In genomic region chr5:100469780-100470179, GRCh38 we compare ENCODE assay signal across 15 cellular contexts.
A peak's percentile ranks its signal among the peaks of the same experiment; 100 is the strongest.
DNase-seq lines count a peak whose midpoint lies in the region; ATAC-seq, FAIRE-seq and TF ChIP-seq lines count a peak whose summit lies in the region.
"Had no signal": no experiment of that assay in that cellular context is flagged by ENCODE, and none has a peak within 500 bp of the region (broad histone marks: within the 10 kb centered on the region; RNA-seq: fewer than 3 reads in every experiment).

No MANE protein-coding gene starts in this region.

- POLR2A ChIA-PET in GM12878 (lab: Charles Lee): no interaction called here

- H3K36me3 Mint-ChIP-seq in activated naive CD4-positive, alpha-beta T cell treated with anti-CD3 and anti-CD28 coated beads for 36 hours (ENCODE audit: low read depth): no peaks in the 10 kb centered on the region

- no peaks in the 10 kb centered on the region for H3K9me3 Mint-ChIP-seq in activated naive CD4-positive, alpha-beta T cell treated with anti-CD3 and anti-CD28 coated beads for 36 hours
- H3K9me3 Mint-ChIP-seq: activated CD4-positive, alpha-beta T cell treated with anti-CD3 and anti-CD28 coated beads, Interleukin-2, amount 10 ng/mL, durations not matched to agents 7 days and 5 days had no signal

- no peak overlapping the region for H3K4me3 ChIP-seq in GM12878
- no peak overlapping the region for H3K4me3 ChIP-seq in upper lobe of left lung
- H3K4me3 ChIP-seq: MG63, transverse colon had no signal

- intact Hi-C loops in GM12878 (cut with micrococcal nuclease; ENCODE audit: unreplicated experiment): loop anchor here (5.0 kb wide), 1 partner anchor 37 kb away; no protein-coding TSS in a partner anchor
- intact Hi-C loops in activated naive CD4-positive, alpha-beta T cell treated with anti-CD3 and anti-CD28 coated beads for 36 hours (cut with micrococcal nuclease): no loop called here

- peak; percentile 38 for DNase-seq in GM12878 (ENCODE audit: low read depth, low spot score)
- DNase-seq in upper lobe of left lung: no peak
- DNase-seq in activated naive CD4-positive, alpha-beta T cell treated with anti-CD3 and anti-CD28 coated beads for 36 hours: no peak
- DNase-seq in A172 (ENCODE audit: low spot score): no peak
- DNase-seq: activated CD4-positive, alpha-beta T cell treated with anti-CD3 and anti-CD28 coated beads, Interleukin-2, amount 10 ng/mL, durations not matched to agents 7 days and 5 days; activated effector memory CD4-positive, alpha-beta T cell treated with anti-CD3 and anti-CD28 coated beads, Interleukin-2, amount 50 U/mL, for 16 hours; Calu3; MG63; right cardiac atrium; transverse colon had no signal

- no peaks in the 10 kb centered on the region for H3K27me3 ChIP-seq in GM12878 (replicated peaks in 1 of 2; ENCODE audit: control insufficient read depth in 2 of 2, insufficient read depth in 2 of 2, low read length in 1 of 2)
- H3K27me3 ChIP-seq in upper lobe of left lung: no peaks in the 10 kb centered on the region
- H3K27me3 ChIP-seq: MG63, transverse colon had no signal

- H3K4me3 Mint-ChIP-seq in activated naive CD4-positive, alpha-beta T cell treated with anti-CD3 and anti-CD28 coated beads for 36 hours: no peak overlapping the region
- H3K4me3 Mint-ChIP-seq: activated CD4-positive, alpha-beta T cell treated with anti-CD3 and anti-CD28 coated beads, Interleukin-2, amount 10 ng/mL, durations not matched to agents 7 days and 5 days had no signal

- peaks cover 3% of the 10 kb centered on the region for H3K27me3 Mint-ChIP-seq in activated naive CD4-positive, alpha-beta T cell treated with anti-CD3 and anti-CD28 coated beads for 36 hours (ENCODE audit: low read depth)
- H3K27me3 Mint-ChIP-seq: activated CD4-positive, alpha-beta T cell treated with anti-CD3 and anti-CD28 coated beads, Interleukin-2, amount 10 ng/mL, durations not matched to agents 7 days and 5 days had no signal

- peak in 1 of 2 experiments; percentile 47; a peak in 1 of 4 replicates for TF ChIP-seq EP300 in GM12878 (IDR thresholded peaks at IDR 0.05; ENCODE audit: borderline replicate concordance in 1 of 2, control insufficient read depth in 1 of 2, low read depth in 2 of 2, low read length in 2 of 2)
- no peak for TF ChIP-seq EP300 in upper lobe of left lung (IDR thresholded peaks at IDR 0.05)

- no TSS peak for BruUV-seq in GM12878 (replicated peaks; lab: Mats Ljungman, UMichigan)

- in situ Hi-C loops in GM12878 (cut with MboI): no loop called here

- no peak overlapping the region for H3K27ac ChIP-seq in GM12878 (ENCODE audit: control insufficient read depth, insufficient read depth)
- no peak overlapping the region for H3K27ac ChIP-seq in upper lobe of left lung
- H3K27ac ChIP-seq: HL-60, transverse colon had no signal

- H3K4me1 ChIP-seq in GM12878 (ENCODE audit: control insufficient read depth, insufficient read depth, low read length): no peaks in the 10 kb centered on the region
- no peaks in the 10 kb centered on the region for H3K4me1 ChIP-seq in upper lobe of left lung
- H3K4me1 ChIP-seq: transverse colon had no signal

- H3K4me2 ChIP-seq in GM12878 (ENCODE audit: control insufficient read depth, insufficient read depth): no peak overlapping the region

- H3K4me1 Mint-ChIP-seq in activated naive CD4-positive, alpha-beta T cell treated with anti-CD3 and anti-CD28 coated beads for 36 hours (ENCODE audit: low read depth): peaks cover 2% of the 10 kb centered on the region
- H3K4me1 Mint-ChIP-seq: activated CD4-positive, alpha-beta T cell treated with anti-CD3 and anti-CD28 coated beads, Interleukin-2, amount 10 ng/mL, durations not matched to agents 7 days and 5 days had no signal

- RAD21 ChIA-PET in GM12878 (lab: Charles Lee; ENCODE audit: unreplicated experiment): interaction anchor here (1.1 kb wide), 1 partner anchor 11 kb away, joined by 3 read pairs; no protein-coding TSS in a partner anchor

- CTCF ChIA-PET in GM12878 (lab: Yijun Ruan, JAX): no interaction called here
- CTCF ChIA-PET in activated naive CD4-positive, alpha-beta T cell treated with anti-CD3 and anti-CD28 coated beads for 36 hours (lab: Charles Lee): no interaction called here

- H3K79me2 ChIP-seq in GM12878 (ENCODE audit: control insufficient read depth, insufficient read depth, low read length): no peaks in the 10 kb centered on the region

- no peak overlapping the region for H3K27ac Mint-ChIP-seq in activated naive CD4-positive, alpha-beta T cell treated with anti-CD3 and anti-CD28 coated beads for 36 hours
- H3K27ac Mint-ChIP-seq: activated CD4-positive, alpha-beta T cell treated with anti-CD3 and anti-CD28 coated beads, Interleukin-2, amount 10 ng/mL, durations not matched to agents 7 days and 5 days had no signal

- no peak for TF ChIP-seq CTCF in GM12878 (IDR thresholded peaks at IDR 0.05 in 2 of 3, conservative IDR thresholded peaks at IDR 0.05 in 1 of 3; ENCODE audit: control insufficient read depth in 2 of 3, extremely low read depth in 1 of 3, insufficient read depth in 1 of 3, low read depth in 3 of 3, low read length in 3 of 3)
- TF ChIP-seq CTCF in upper lobe of left lung (IDR thresholded peaks at IDR 0.05): no peak

- no peaks in the 10 kb centered on the region for H3K36me3 ChIP-seq in GM12878 (ENCODE audit: control insufficient read depth in 2 of 2, insufficient read depth in 2 of 2, low read length in 1 of 2)
- H3K36me3 ChIP-seq in upper lobe of left lung: no peaks in the 10 kb centered on the region
- H3K36me3 ChIP-seq: MG63, transverse colon had no signal

- no peaks in the 10 kb centered on the region for H3K9me3 ChIP-seq in GM12878 (replicated peaks; ENCODE audit: control insufficient read depth, insufficient read depth, low read length)
- H3K9me3 ChIP-seq in upper lobe of left lung: no peaks in the 10 kb centered on the region
- H3K9me3 ChIP-seq: MG63, transverse colon had no signal

- SMC1A ChIA-PET in GM12878 (lab: Charles Lee; ENCODE audit: uncharacterized antibody, unreplicated experiment): interaction anchor here (2.2 kb wide), 1 partner anchor 12 kb away, joined by 5 read pairs; no protein-coding TSS in a partner anchor

- peak; percentile 27 for FAIRE-seq in GM12878 (lab: Jason Lieb, UNC)

- no peaks in the 10 kb centered on the region for H4K20me1 ChIP-seq in GM12878 (ENCODE audit: control insufficient read depth, insufficient read depth)

- TF ChIP-seq POLR2A in GM12878 (IDR thresholded peaks at IDR 0.05; ENCODE audit: low read depth, low read length) (no peak), upper lobe of left lung (IDR thresholded peaks at IDR 0.05) (no peak)

- ATAC-seq in GM19023 (IDR thresholded peaks at IDR 0.05; ENCODE audit: unreplicated experiment): peak; percentile 88
- peak; percentile 95 for ATAC-seq in GM21786 (IDR thresholded peaks at IDR 0.05; ENCODE audit: unreplicated experiment)
- ATAC-seq in HG03159 (IDR thresholded peaks at IDR 0.05; ENCODE audit: unreplicated experiment): peak; percentile 97
- ATAC-seq in GM12878: peak; percentile 99
- no peak for ATAC-seq in upper lobe of left lung (ENCODE audit: low FRiP score in 2 of 2)
- ATAC-seq: esophagus mucosa, right cardiac atrium had no signal

- no peak overlapping the region for H2AFZ ChIP-seq in GM12878 (ENCODE audit: control insufficient read depth, low read depth, low read length)

- TF ChIP-seq RAD21 in GM12878 (IDR thresholded peaks at IDR 0.05; ENCODE audit: insufficient read depth, low read depth, low read length): no peak; the same call in 1 of the 2 replicates

- no peak overlapping the region for H3K9ac ChIP-seq in GM12878 (ENCODE audit: control insufficient read depth, insufficient read depth, low read length)

TF ChIP-seq in GM12878, 131 proteins besides CTCF, POLR2A, EP300 and RAD21 (continues in another document):
- TF ChIP-seq DPF2 (IDR thresholded peaks at IDR 0.05): peak; percentile 71; the same call in 1 of the 2 replicates
- peak; percentile 42 for TF ChIP-seq MEF2B (IDR thresholded peaks at IDR 0.05; ENCODE audit: partially characterized antibody, poor library complexity, severe bottlenecking)
- TF ChIP-seq RUNX3 (IDR thresholded peaks at IDR 0.05; ENCODE audit: low read length): peak; percentile 53
- TF ChIP-seq STAT1 (conservative IDR thresholded peaks at IDR 0.05): no peak
- peak in 1 of 2 experiments; percentile 61; a peak in 1 of 4 replicates for TF ChIP-seq ETV6 (conservative IDR thresholded peaks at IDR 0.05 in 1 of 2, IDR thresholded peaks at IDR 0.05 in 1 of 2; ENCODE audit: borderline replicate concordance in 1 of 2, low read depth in 1 of 2)
- TF ChIP-seq BRCA1 (IDR thresholded peaks at IDR 0.05; ENCODE audit: low read depth, low read length): no peak
- TF ChIP-seq FOXM1 (IDR thresholded peaks at IDR 0.05; ENCODE audit: low read depth, low read length): peak; percentile 29; the same call in 1 of the 2 replicates
- TF ChIP-seq USF1 (IDR thresholded peaks at IDR 0.05; ENCODE audit: borderline replicate concordance, extremely low read length, insufficient read depth, low read depth, low read length): no peak
- no peak for TF ChIP-seq MLLT1 (IDR thresholded peaks at IDR 0.05)
- TF ChIP-seq SPI1 (IDR thresholded peaks at IDR 0.05; ENCODE audit: borderline replicate concordance, insufficient read depth, low read depth, low read length): peak; percentile 82; the same call in 1 of the 2 replicates
- no peak for TF ChIP-seq NR2C2 (IDR thresholded peaks at IDR 0.05; ENCODE audit: borderline replicate concordance, control insufficient read depth, insufficient read length, low read depth)

Comparison
In these comparisons a context has a peak if more than half of its experiments do, and no peak if none do; other contexts are left out.
1. ATAC-seq: peak in GM19023 (single experiment), GM21786 (single experiment), HG03159 (single experiment) and GM12878 (single experiment); none in upper lobe of left lung (0 of 2).